ENCODE assay signal across 8 cellular contexts in the genomic region with DNA sequence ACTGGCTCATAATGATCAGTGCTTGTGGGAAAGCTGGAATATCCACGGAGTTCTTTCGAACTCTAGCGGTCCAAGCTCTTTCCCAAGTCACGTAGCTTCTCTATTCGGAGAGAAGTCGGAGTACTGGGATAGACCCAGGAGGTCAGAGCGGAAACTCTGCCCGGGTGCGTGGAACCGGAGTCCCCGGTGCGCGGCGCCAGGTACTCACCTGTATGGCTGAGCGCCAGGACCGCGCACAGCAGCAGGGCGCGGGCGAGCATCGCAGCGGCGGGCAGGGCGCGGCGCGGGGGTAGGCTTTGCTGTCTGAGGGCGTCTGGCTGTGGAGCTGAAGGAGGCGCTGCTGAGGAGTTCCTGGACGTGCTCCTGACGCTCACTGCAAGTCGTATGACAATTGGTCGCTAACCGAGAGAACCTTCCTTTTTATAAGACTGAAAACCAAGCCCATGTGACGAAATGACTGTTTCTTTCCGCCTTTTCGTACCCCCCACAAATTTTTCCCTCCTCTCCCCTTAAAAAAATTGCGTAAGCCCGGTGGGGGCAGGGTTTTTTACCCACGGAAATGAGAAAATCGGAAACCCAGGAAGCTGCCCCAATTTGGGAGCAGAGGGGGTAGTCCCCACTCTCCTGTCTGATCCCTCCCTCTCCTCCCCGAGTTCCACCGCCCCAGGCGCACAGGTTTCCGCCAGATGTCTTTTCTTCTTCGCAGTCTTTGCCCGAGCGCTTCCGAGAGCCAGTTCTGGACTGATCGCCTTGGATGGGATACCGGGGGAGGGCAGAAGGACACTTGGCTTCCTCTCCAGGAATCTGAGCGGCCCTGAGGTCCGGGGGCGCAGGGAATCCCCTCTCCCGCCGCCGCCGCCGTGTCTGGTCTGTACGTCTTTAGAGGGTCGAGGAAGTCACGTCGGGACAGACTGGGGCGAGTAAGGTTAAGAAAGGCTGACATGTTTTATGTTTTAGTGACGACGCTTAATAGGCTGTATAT. TPM values are rescaled to one million over a fixed set of nuclear protein-coding genes. Genes with fewer than 3 reads are reported as not detected.
DNase-seq lines count a peak whose midpoint lies in the region; ATAC-seq and TF ChIP-seq lines count a peak whose summit lies in the region.

A gene (minus strand): TSS at position 393 of the 982 bp plus-strand sequence. CDS start 133 bp downstream, at position 260.

- H3K9ac ChIP-seq in skeletal muscle satellite cell (ENCODE audit: low read depth, low read length): peak within 1 kb of the TSS; percentile 54

- peak within 1 kb of the TSS in 1 of 2 donors; percentile 17 for H3K27ac Mint-ChIP-seq in T-cell

- H3K36me3 ChIP-seq in skeletal muscle satellite cell (ENCODE audit: insufficient read depth, low read length) (no peaks in the 10 kb centered on the region), OCI-LY7 (ENCODE audit: insufficient read depth, low read length) (no peaks in the 10 kb centered on the region)

- no peaks in the 10 kb centered on the region for H4K20me1 ChIP-seq in OCI-LY7 (ENCODE audit: insufficient read depth, low read length)

- H3K9me3 Mint-ChIP-seq in T-cell: no peaks in the 10 kb centered on the region

- H3K4me3 ChIP-seq in cardiac fibroblast (replicated peaks in 1 of 2; ENCODE audit: low read depth in 2 of 2, low read length in 2 of 2) (peak within 1 kb of the TSS; percentile 79 to 81), skeletal muscle satellite cell (ENCODE audit: low read length) (peak within 1 kb of the TSS; percentile 63), OCI-LY7 (ENCODE audit: low read depth, low read length, poor library complexity, severe bottlenecking) (no peak within 1 kb of the TSS)

- H3K27me3 ChIP-seq in skeletal muscle satellite cell (ENCODE audit: control insufficient read depth, insufficient read depth, low read length): peaks cover 24% of the 10 kb centered on the region

- peak; percentile 29 to 83 (median 50) for ATAC-seq in T-cell (replicated peaks in 1 of 4)

- H3K4me1 ChIP-seq in skeletal muscle satellite cell (ENCODE audit: control insufficient read depth, insufficient read depth, low read length) (no peaks in the 10 kb centered on the region), OCI-LY7 (ENCODE audit: insufficient read depth, low read length, poor library complexity, severe bottlenecking) (no peaks in the 10 kb centered on the region)

- no peaks in the 10 kb centered on the region for H3K79me2 ChIP-seq in OCI-LY7 (ENCODE audit: insufficient read depth, low read depth, low read length)

- peaks cover 12 to 17% (median 15%) of the 10 kb centered on the region in 3 donors for H3K4me1 Mint-ChIP-seq in T-cell

- H3K4me3 Mint-ChIP-seq in T-cell: peak within 1 kb of the TSS; percentile 57 to 74 (median 65)

- H3K36me3 Mint-ChIP-seq in T-cell: no peaks in the 10 kb centered on the region

- POLR2A ChIA-PET in T-cell (lab: Charles Lee): interaction anchor here in 1 of 2 donors (0.9 kb wide), 1 partner anchor 1113 kb away, joined by 3 read pairs; no protein-coding TSS in a partner anchor
- POLR2A ChIA-PET in OCI-LY7 (lab: Charles Lee): no interaction called here

- no peaks in the 10 kb centered on the region for H3K9me2 ChIP-seq in OCI-LY7 (ENCODE audit: insufficient read depth, low read length)

- TF ChIP-seq CTCF in GM10266 (IDR thresholded peaks at IDR 0.05; ENCODE audit: control insufficient read depth, insufficient read depth, low read depth, missing control alignments): peak; percentile 56
- TF ChIP-seq CTCF in cardiac fibroblast (IDR thresholded peaks at IDR 0.05; ENCODE audit: low read depth, low read length): peak; percentile 56
- TF ChIP-seq CTCF in OCI-LY7 (conservative IDR thresholded peaks at IDR 0.05; ENCODE audit: low read length): no peak

- H3K9me3 ChIP-seq in skeletal muscle satellite cell (replicated peaks; ENCODE audit: low read length): no peaks in the 10 kb centered on the region
- no peaks in the 10 kb centered on the region for H3K9me3 ChIP-seq in OCI-LY7 (ENCODE audit: low read length)

- intact Hi-C loops in OCI-LY7 (cut with micrococcal nuclease; ENCODE audit: unreplicated experiment): no loop called here

- BruUV-seq in OCI-LY7 (replicated peaks; lab: Mats Ljungman, UMichigan): no TSS peak

- DNase-seq in GM10266 (ENCODE audit: extremely low spot score): peak; percentile 76
- peak; percentile 98 for DNase-seq in H4 (ENCODE audit: low spot score)
- peak; percentile 88 for DNase-seq in LoVo (ENCODE audit: low spot score)
- peak in 22 of 34 experiments; percentile 0 to 44 (median 6) for DNase-seq in T-cell
- peak; percentile 98 to 99 for DNase-seq in cardiac fibroblast (ENCODE audit: low read depth in 2 of 2)
- peak; percentile 52 for DNase-seq in inferior parietal cortex (ENCODE audit: extremely low spot score)
- no peak for DNase-seq in OCI-LY7 (ENCODE audit: low spot score)

- H2AFZ ChIP-seq in OCI-LY7 (ENCODE audit: low read length): no peak within 1 kb of the TSS

- CTCF ChIA-PET in T-cell (lab: Charles Lee) (no interaction called here), OCI-LY7 (lab: Charles Lee; ENCODE audit: unreplicated experiment) (no interaction called here)

- peaks cover 45 to 56% of the 10 kb centered on the region in 2 donors for H3K27me3 Mint-ChIP-seq in T-cell

- H3K4me2 ChIP-seq in skeletal muscle satellite cell (ENCODE audit: low read length) (peak within 1 kb of the TSS; percentile 75), OCI-LY7 (ENCODE audit: low read length) (no peak within 1 kb of the TSS)

- no peak within 1 kb of the TSS for H3K27ac ChIP-seq in OCI-LY7 (ENCODE audit: low read depth, low read length, poor library complexity, severe bottlenecking)

RNA-seq across cellular contexts. Expression of the gene that starts here (rescaled TPM):
- total RNA-seq in H4 (2014; rRNA removed; shearing (Covaris generic)): 17.0 and 22.1 TPM in 2 replicates
- total RNA-seq in T-cell: under 1 TPM in 3 of 5 donors, not detected in 2; 0.20 to 0.38 (median 0.23) TPM
- total RNA-seq in skeletal muscle satellite cell (2012; rRNA removed): 3.0 and 7.2 TPM in 2 replicates
- total RNA-seq in OCI-LY7 (2014; rRNA removed; shearing (Covaris generic)): not detected in 2 replicates
- total RNA-seq in OCI-LY7 (2022): not detected in 2 replicates

Comparison
In these comparisons a context has a peak if more than half of its experiments do, and no peak if none do; other contexts are left out.
1. RNA of the gene that starts here (total RNA-seq): 17.0 to 22.1 TPM in H4; 0.20 to 0.38 TPM in T-cell and not detected in OCI-LY7; every median in the first group is over 10 times any median in the second.
2. Peak in DNase-seq and ATAC-seq in T-cell; RNA of the gene not detected or under 1 TPM.